Comparison of ENCODE assay signal across 10 cellular contexts in the genomic region with DNA sequence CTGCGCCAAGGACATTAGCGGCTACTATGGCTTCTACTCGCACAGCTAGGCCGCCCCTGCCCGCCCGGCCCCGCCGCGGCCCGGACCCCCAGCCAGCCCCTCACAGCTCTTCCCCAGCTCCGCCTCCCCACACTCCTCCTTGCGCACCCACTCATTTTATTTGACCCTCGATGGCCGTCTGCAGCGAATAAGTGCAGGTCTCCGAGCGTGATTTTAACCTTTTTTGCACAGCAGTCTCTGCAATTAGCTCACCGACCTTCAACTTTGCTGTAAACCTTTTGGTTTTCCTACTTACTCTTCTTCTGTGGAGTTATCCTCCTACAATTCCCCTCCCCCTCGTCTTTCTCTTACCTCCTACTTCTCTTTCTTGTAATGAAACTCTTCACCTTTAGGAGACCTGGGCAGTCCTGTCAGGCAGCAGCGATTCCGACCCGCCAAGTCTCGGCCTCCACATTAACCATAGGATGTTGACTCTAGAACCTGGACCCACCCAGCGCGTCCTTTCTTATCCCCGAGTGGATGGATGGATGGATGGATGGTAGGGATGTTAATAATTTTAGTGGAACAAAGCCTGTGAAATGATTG. TPM values are rescaled to one million over a fixed set of nuclear protein-coding genes. Genes with fewer than 3 reads are reported as not detected.
DNase-seq lines count a peak whose midpoint lies in the region; ATAC-seq and TF ChIP-seq lines count a peak whose summit lies in the region.
"Had no signal": no experiment of that assay in that cellular context is flagged by ENCODE, and none has a peak within 500 bp of the region (broad histone marks: within the 10 kb centered on the region; RNA-seq: fewer than 3 reads in every experiment).

No MANE protein-coding gene starts in this region.

- no peaks in the 10 kb centered on the region for H4K20me1 ChIP-seq in SK-N-SH (ENCODE audit: insufficient read depth)

- CTCF ChIA-PET in SK-N-SH (lab: Yijun Ruan, JAX) = interaction anchor here (1.0 to 2.5 kb wide), 5 partner anchors 7 to 118 kb away, joined by 3 to 5 read pairs (median 3); no protein-coding TSS in a partner anchor

- H3K27ac ChIP-seq in SK-N-SH (ENCODE audit: low read depth in 2 of 2, low read length in 1 of 2) = no peak overlapping the region
- H3K27ac ChIP-seq in skeletal muscle tissue (ENCODE audit: low read depth, low read length) = no peak overlapping the region
- no peak overlapping the region for H3K27ac ChIP-seq in caudate nucleus (ENCODE audit: low read depth, low read length)

- H2AFZ ChIP-seq in SK-N-SH (ENCODE audit: low read depth) = no peak overlapping the region

- intact Hi-C loops in activated T-helper 2 cell treated with anti-CD3 and anti-CD28 coated beads, Interferon-gamma antibody, Interleukin-2, Interleukin-4, amounts not matched to agents 10 μg/mL and 5 μg/mL and 100 μg/mL, durations not matched to agents 14 hours and 24 hours and 36 hours (cut with micrococcal nuclease) = loop anchor here (10.0 kb wide), 2 partner anchors 201 to 701 kb away; partner anchors contain the start of gene SLC4A10

- H3K4me1 ChIP-seq in SK-N-SH (ENCODE audit: control insufficient read depth in 1 of 2, insufficient read depth in 2 of 2, low read depth in 1 of 2, low read length in 1 of 2) = peaks cover 0 to 6% of the 10 kb centered on the region in 2 experiments; a peak in 1 of 4 replicates
- no peaks in the 10 kb centered on the region for H3K4me1 ChIP-seq in iPS-15b (ENCODE audit: control insufficient read depth, insufficient read depth, low read length)
- H3K4me1 ChIP-seq in skeletal muscle tissue (ENCODE audit: control insufficient read depth in 3 of 3, insufficient read depth in 3 of 3, low read length in 3 of 3) = peaks cover 5 to 10% (median 9%) of the 10 kb centered on the region in 3 donors

- H3K4me3 ChIP-seq in SK-N-SH (ENCODE audit: low read depth in 2 of 2, low read length in 1 of 2) (peak overlapping the region; percentile 34 to 36; a peak in 2 of 4 replicates), iPS-15b (ENCODE audit: low read depth, low read length) (peak overlapping the region; percentile 50), skeletal muscle tissue (ENCODE audit: low read length in 3 of 3) (peak overlapping the region in 2 of 3 donors; percentile 46 to 52)

- DNase-seq in SK-N-SH (no peak), DMS 273 (lab: John Stamatoyannopoulos, UW; ENCODE audit: unreplicated experiment) (no peak), caudate nucleus (lab: John Stamatoyannopoulos, UW) (no peak)
- peak; percentile 9 for DNase-seq in activated T-helper 2 cell treated with anti-CD3 and anti-CD28 coated beads, Interferon-gamma antibody, Interleukin-2, Interleukin-4, amounts not matched to agents 10 μg/mL and 5 μg/mL and 100 μg/mL, durations not matched to agents 14 hours and 24 hours and 36 hours (ENCODE audit: low spot score)
- no peak for DNase-seq in activated effector memory CD4-positive, alpha-beta T cell treated with Interleukin-2 at 50 U/mL for 16 hours
- DNase-seq: NCI-H345 had no signal

- no peaks in the 10 kb centered on the region for H3K36me3 ChIP-seq in SK-N-SH (replicated peaks in 1 of 2; ENCODE audit: control insufficient read depth in 1 of 2, insufficient read depth in 2 of 2, low read length in 1 of 2)
- H3K36me3 ChIP-seq in iPS-15b (ENCODE audit: control insufficient read depth, insufficient read depth, low read length) = no peaks in the 10 kb centered on the region
- H3K36me3 ChIP-seq in skeletal muscle tissue (ENCODE audit: control insufficient read depth in 3 of 3, insufficient read depth in 3 of 3, low read length in 3 of 3) = no peaks in the 10 kb centered on the region

- peaks cover 32% of the 10 kb centered on the region for H3K4me1 Mint-ChIP-seq in activated T-helper 2 cell treated with anti-CD3 and anti-CD28 coated beads, Interferon-gamma antibody, Interleukin-2, Interleukin-4, amounts not matched to agents 10 μg/mL and 5 μg/mL and 100 μg/mL, durations not matched to agents 14 hours and 24 hours and 36 hours (ENCODE audit: low read depth)

- no peak overlapping the region for H3K9ac ChIP-seq in SK-N-SH
- no peak overlapping the region for H3K9ac ChIP-seq in iPS-15b (ENCODE audit: low read depth, low read length)
- no peak overlapping the region for H3K9ac ChIP-seq in skeletal muscle tissue (ENCODE audit: low read depth in 1 of 3, low read length in 3 of 3)

- H3K79me2 ChIP-seq in SK-N-SH (ENCODE audit: insufficient read depth) = no peaks in the 10 kb centered on the region

- no peaks in the 10 kb centered on the region for H3K9me3 Mint-ChIP-seq in activated T-helper 2 cell treated with anti-CD3 and anti-CD28 coated beads, Interferon-gamma antibody, Interleukin-2, Interleukin-4, amounts not matched to agents 10 μg/mL and 5 μg/mL and 100 μg/mL, durations not matched to agents 14 hours and 24 hours and 36 hours

- WGBS in SK-N-SH (ENCODE audit: low lambda C conversion rate) = 54% methylated on average over 21 of the region's 26 CpGs

- H3K4me2 ChIP-seq in SK-N-SH = peak overlapping the region; percentile 35

- TF ChIP-seq RAD21 in SK-N-SH (IDR thresholded peaks at IDR 0.05; ENCODE audit: low read length) = no peak

- TF ChIP-seq CTCF in SK-N-SH (IDR thresholded peaks at IDR 0.05) = no peak

- H3K27me3 ChIP-seq in SK-N-SH (ENCODE audit: insufficient read depth) (peaks cover 53% of the 10 kb centered on the region), iPS-15b (ENCODE audit: control insufficient read depth, insufficient read depth, low read length) (peaks cover 100% of the 10 kb centered on the region), skeletal muscle tissue (ENCODE audit: control insufficient read depth in 3 of 3, insufficient read depth in 3 of 3, low read length in 3 of 3) (peaks cover 86 to 98% (median 87%) of the 10 kb centered on the region in 3 donors)

- peak overlapping the region; percentile 62 for H3K4me3 Mint-ChIP-seq in activated T-helper 2 cell treated with anti-CD3 and anti-CD28 coated beads, Interferon-gamma antibody, Interleukin-2, Interleukin-4, amounts not matched to agents 10 μg/mL and 5 μg/mL and 100 μg/mL, durations not matched to agents 14 hours and 24 hours and 36 hours (ENCODE audit: low read depth)

- H3K27ac Mint-ChIP-seq in activated T-helper 2 cell treated with anti-CD3 and anti-CD28 coated beads, Interferon-gamma antibody, Interleukin-2, Interleukin-4, amounts not matched to agents 10 μg/mL and 5 μg/mL and 100 μg/mL, durations not matched to agents 14 hours and 24 hours and 36 hours = peak overlapping the region; percentile 48

- H3K9me2 ChIP-seq in SK-N-SH = no peaks in the 10 kb centered on the region

- peaks cover 86% of the 10 kb centered on the region for H3K27me3 Mint-ChIP-seq in activated T-helper 2 cell treated with anti-CD3 and anti-CD28 coated beads, Interferon-gamma antibody, Interleukin-2, Interleukin-4, amounts not matched to agents 10 μg/mL and 5 μg/mL and 100 μg/mL, durations not matched to agents 14 hours and 24 hours and 36 hours (ENCODE audit: low read depth)

- H3K9me3 ChIP-seq in SK-N-SH = no peaks in the 10 kb centered on the region
- H3K9me3 ChIP-seq in iPS-15b (ENCODE audit: control insufficient read depth, insufficient read depth, low read length) = no peaks in the 10 kb centered on the region
- H3K9me3 ChIP-seq in skeletal muscle tissue (ENCODE audit: control insufficient read depth in 3 of 3, low read length in 3 of 3) = no peaks in the 10 kb centered on the region

- no peak for ATAC-seq in SK-N-SH treated with all-trans-retinoic acid at 6 μM for 48 hours

- peaks cover 12% of the 10 kb centered on the region for H3K36me3 Mint-ChIP-seq in activated T-helper 2 cell treated with anti-CD3 and anti-CD28 coated beads, Interferon-gamma antibody, Interleukin-2, Interleukin-4, amounts not matched to agents 10 μg/mL and 5 μg/mL and 100 μg/mL, durations not matched to agents 14 hours and 24 hours and 36 hours (ENCODE audit: low read depth)

- no peak for TF ChIP-seq EP300 in SK-N-SH (IDR thresholded peaks at IDR 0.05; ENCODE audit: borderline replicate concordance in 1 of 2, low read depth in 1 of 2, low read length in 1 of 2)

- POLR2A ChIA-PET in SK-N-SH (lab: Yijun Ruan, JAX) = no interaction called here

- H3F3A ChIP-seq in SK-N-SH (replicated peaks; ENCODE audit: insufficient read depth) = no peaks in the 10 kb centered on the region

TF ChIP-seq in SK-N-SH, 30 proteins besides CTCF, POLR2A, EP300 and RAD21:
- TF ChIP-seq JUND (IDR thresholded peaks at IDR 0.05) (no peak), GATA2 (CRISPR knock-in tag; IDR thresholded peaks at IDR 0.05) (no peak), EZH2phosphoT487 (IDR thresholded peaks at IDR 0.05; ENCODE audit: borderline replicate concordance, low read depth) (peak; percentile 56; the same call in 1 of the 2 replicates)
TF ChIP-seq in SK-N-SH: peak in this region for 1.

TF ChIP-seq in SK-N-SH treated with all-trans-retinoic acid at 6 μM for 48 hours, 23 proteins besides CTCF, POLR2A, EP300 and RAD21 (continues in another document):
- TF ChIP-seq ZC3H10 (CRISPR knock-in tag; IDR thresholded peaks at IDR 0.05) (no peak), ESRRG (CRISPR knock-in tag; IDR thresholded peaks at IDR 0.05) (no peak), CREB5 (CRISPR knock-in tag; IDR thresholded peaks at IDR 0.05; ENCODE audit: low read depth) (no peak), OSR1 (CRISPR knock-in tag; IDR thresholded peaks at IDR 0.05) (no peak)

RNA-seq across cellular contexts. Expression of gene TBR1, which starts 8.2 kb away (rescaled TPM):
- under 0.01 TPM in 1 of 2 replicates, not detected in the other for polyA plus RNA-seq in SK-N-SH (2012; rRNA removed)
- 0.01 TPM in 1 of 2 replicates, not detected in the other for polyA plus RNA-seq in SK-N-SH (2012; cell fraction: cytosol; rRNA removed)
- polyA plus RNA-seq in SK-N-SH (2012; cell fraction: nucleus; rRNA removed) = 0.08 and 0.09 TPM in 2 replicates
- total RNA-seq in activated T-helper 2 cell treated with anti-CD3 and anti-CD28 coated beads, Interferon-gamma antibody, Interleukin-2, Interleukin-4, amounts not matched to agents 10 μg/mL and 5 μg/mL and 100 μg/mL, durations not matched to agents 14 hours and 24 hours and 36 hours = 0.02 TPM in 1 of 2 replicates, not detected in the other
- total RNA-seq in skeletal muscle tissue = not detected
- total RNA-seq: A172 had no signal
